9 cellular contexts compared by ENCODE assay signal in genomic region chr1:94627771-94628170, GRCh38.
"Had no signal": no experiment of that assay in that cellular context is flagged by ENCODE, and none has a peak within 500 bp of the region (broad histone marks: within the 10 kb centered on the region; RNA-seq: fewer than 3 reads in every experiment).

No MANE protein-coding gene starts in this region.

- H2AFZ ChIP-seq: GM23248 had no signal

- ATAC-seq: HCT116, HepG2, K562 had no signal

- H3K4me3 ChIP-seq: GM23248, HAP-1, K562 had no signal

- H3K9ac ChIP-seq: GM23248 had no signal

- H3K9me3 ChIP-seq: HAP-1 had no signal

- DNase-seq: GM23248, GOT3, H7, HFFc6 had no signal

- H3K27ac ChIP-seq: GM23248, HL-60 had no signal

- H3K36me3 ChIP-seq: HAP-1 had no signal

- H3K4me1 ChIP-seq: HAP-1 had no signal
